In genomic region chr7:43482679-43483252, GRCh38 we compare ENCODE assay signal across 1 cellular context.
TF ChIP-seq lines count a peak whose summit lies in the region.

No MANE protein-coding gene starts in this region.

TF ChIP-seq in HepG2, 621 proteins besides CTCF, POLR2A, EP300 and RAD21 (continued from another document):
- TF ChIP-seq, protein P1, sequence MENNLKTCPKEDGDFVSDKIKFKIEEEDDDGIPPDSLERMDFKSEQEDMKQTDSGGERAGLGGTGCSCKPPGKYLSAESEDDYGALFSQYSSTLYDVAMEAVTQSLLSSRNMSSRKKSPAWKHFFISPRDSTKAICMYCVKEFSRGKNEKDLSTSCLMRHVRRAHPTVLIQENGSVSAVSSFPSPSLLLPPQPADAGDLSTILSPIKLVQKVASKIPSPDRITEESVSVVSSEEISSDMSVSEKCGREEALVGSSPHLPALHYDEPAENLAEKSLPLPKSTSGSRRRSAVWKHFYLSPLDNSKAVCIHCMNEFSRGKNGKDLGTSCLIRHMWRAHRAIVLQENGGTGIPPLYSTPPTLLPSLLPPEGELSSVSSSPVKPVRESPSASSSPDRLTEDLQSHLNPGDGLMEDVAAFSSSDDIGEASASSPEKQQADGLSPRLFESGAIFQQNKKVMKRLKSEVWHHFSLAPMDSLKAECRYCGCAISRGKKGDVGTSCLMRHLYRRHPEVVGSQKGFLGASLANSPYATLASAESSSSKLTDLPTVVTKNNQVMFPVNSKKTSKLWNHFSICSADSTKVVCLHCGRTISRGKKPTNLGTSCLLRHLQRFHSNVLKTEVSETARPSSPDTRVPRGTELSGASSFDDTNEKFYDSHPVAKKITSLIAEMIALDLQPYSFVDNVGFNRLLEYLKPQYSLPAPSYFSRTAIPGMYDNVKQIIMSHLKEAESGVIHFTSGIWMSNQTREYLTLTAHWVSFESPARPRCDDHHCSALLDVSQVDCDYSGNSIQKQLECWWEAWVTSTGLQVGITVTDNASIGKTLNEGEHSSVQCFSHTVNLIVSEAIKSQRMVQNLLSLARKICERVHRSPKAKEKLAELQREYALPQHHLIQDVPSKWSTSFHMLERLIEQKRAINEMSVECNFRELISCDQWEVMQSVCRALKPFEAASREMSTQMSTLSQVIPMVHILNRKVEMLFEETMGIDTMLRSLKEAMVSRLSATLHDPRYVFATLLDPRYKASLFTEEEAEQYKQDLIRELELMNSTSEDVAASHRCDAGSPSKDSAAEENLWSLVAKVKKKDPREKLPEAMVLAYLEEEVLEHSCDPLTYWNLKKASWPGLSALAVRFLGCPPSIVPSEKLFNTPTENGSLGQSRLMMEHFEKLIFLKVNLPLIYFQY (CRISPR knock-in tag; IDR thresholded peaks at IDR 0.05; ENCODE audit: borderline replicate concordance), result 0 out of 2 replicates have a peak, but pooled peaks have one; percentile 16
- TF ChIP-seq TEAD3 (CRISPR knock-in tag; optimal IDR thresholded peaks at IDR 0.05; ENCODE audit: borderline replicate concordance) (peak; percentile 30), PAXIP1 (CRISPR knock-in tag; conservative IDR thresholded peaks at IDR 0.05) (peak; percentile 57), ZNF644 (CRISPR knock-in tag; IDR thresholded peaks at IDR 0.05; ENCODE audit: low read depth) (0 out of 2 replicates have a peak, but pooled peaks have one; percentile 11), ZNF770 (CRISPR knock-in tag; IDR thresholded peaks at IDR 0.05) (peak; percentile 81), RCOR2 (CRISPR knock-in tag; IDR thresholded peaks at IDR 0.05) (0 out of 2 replicates have a peak, but pooled peaks have one; percentile 38), SMC3 (IDR thresholded peaks at IDR 0.05; ENCODE audit: low read length) (peak; percentile 9; the same call in 1 of the 2 replicates), ZNF430 (CRISPR knock-in tag; IDR thresholded peaks at IDR 0.05) (0 out of 2 replicates have a peak, but pooled peaks have one; percentile 27), ZBTB10 (CRISPR knock-in tag; IDR thresholded peaks at IDR 0.05; ENCODE audit: borderline replicate concordance) (no peak), HNF4G (IDR thresholded peaks at IDR 0.05; ENCODE audit: borderline replicate concordance, low read depth, low read length) (peak; percentile 74; the same call in 1 of the 2 replicates), HNF4G (CRISPR knock-in tag; IDR thresholded peaks at IDR 0.05; ENCODE audit: borderline replicate concordance, low read depth) (0 out of 2 replicates have a peak, but pooled peaks have one; percentile 23), NCOR1 (IDR thresholded peaks at IDR 0.05; ENCODE audit: borderline replicate concordance, low read length) (0 out of 2 replicates have a peak, but pooled peaks have one; percentile 48), NR2F6 (IDR thresholded peaks at IDR 0.05) (no peak), NR2F6 (CRISPR knock-in tag; IDR thresholded peaks at IDR 0.05) (peak; percentile 40; the same call in 1 of the 2 replicates), EZH2 (conservative IDR thresholded peaks at IDR 0.05; ENCODE audit: low read depth, low read length) (no peak), CEBPB (IDR thresholded peaks at IDR 0.05; ENCODE audit: borderline replicate concordance, low read depth, low read length) (peak; percentile 68; the same call in 1 of the 2 replicates), GFI1 (CRISPR knock-in tag; IDR thresholded peaks at IDR 0.05; ENCODE audit: borderline replicate concordance) (peak; percentile 46; the same call in 1 of the 2 replicates), YEATS2 (CRISPR knock-in tag; IDR thresholded peaks at IDR 0.05; ENCODE audit: borderline replicate concordance) (no peak), CEBPG (CRISPR knock-in tag; IDR thresholded peaks at IDR 0.05) (peak; percentile 81), ZNF460 (CRISPR knock-in tag; IDR thresholded peaks at IDR 0.05; ENCODE audit: borderline replicate concordance) (peak; percentile 82), RARG (CRISPR knock-in tag; IDR thresholded peaks at IDR 0.05; ENCODE audit: low read depth) (no peak), ZNF441 (CRISPR knock-in tag; IDR thresholded peaks at IDR 0.05; ENCODE audit: borderline replicate concordance) (peak; percentile 63; the same call in 1 of the 2 replicates), HNF4A (CRISPR knock-in tag; IDR thresholded peaks at IDR 0.05) (peak; percentile 88), ZNF331 (CRISPR knock-in tag; IDR thresholded peaks at IDR 0.05) (peak; percentile 78), KDM1A (CRISPR knock-in tag; IDR thresholded peaks at IDR 0.05) (peak; percentile 35; the same call in 1 of the 2 replicates), ZNF501 (CRISPR knock-in tag; IDR thresholded peaks at IDR 0.05) (no peak), TEF (CRISPR knock-in tag; IDR thresholded peaks at IDR 0.05) (no peak), SAP130 (CRISPR knock-in tag; IDR thresholded peaks at IDR 0.05; ENCODE audit: low read depth) (0 out of 2 replicates have a peak, but pooled peaks have one; percentile 24), HMG20A (CRISPR knock-in tag; IDR thresholded peaks at IDR 0.05; ENCODE audit: borderline replicate concordance) (peak; percentile 37), ZMYM3 (CRISPR knock-in tag; IDR thresholded peaks at IDR 0.05) (peak; percentile 65), ZMYM2 (CRISPR knock-in tag; IDR thresholded peaks at IDR 0.05) (peak; percentile 85; the same call in 1 of the 2 replicates), SIX4 (CRISPR knock-in tag; IDR thresholded peaks at IDR 0.05) (no peak), SNAI1 (CRISPR knock-in tag; IDR thresholded peaks at IDR 0.05; ENCODE audit: borderline replicate concordance) (no peak), LCORL (IDR thresholded peaks at IDR 0.05) (no peak), LCORL (CRISPR knock-in tag; IDR thresholded peaks at IDR 0.05) (0 out of 2 replicates have a peak, but pooled peaks have one; percentile 24), GATAD2A (CRISPR knock-in tag; IDR thresholded peaks at IDR 0.05) (0 out of 2 replicates have a peak, but pooled peaks have one; percentile 38)
- TF ChIP-seq, protein P2, sequence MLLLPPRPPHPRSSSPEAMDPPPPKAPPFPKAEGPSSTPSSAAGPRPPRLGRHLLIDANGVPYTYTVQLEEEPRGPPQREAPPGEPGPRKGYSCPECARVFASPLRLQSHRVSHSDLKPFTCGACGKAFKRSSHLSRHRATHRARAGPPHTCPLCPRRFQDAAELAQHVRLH (CRISPR knock-in tag; IDR thresholded peaks at IDR 0.05; ENCODE audit: borderline replicate concordance, low read depth), result 0 out of 2 replicates have a peak, but pooled peaks have one; percentile 16
- TF ChIP-seq, protein P3, sequence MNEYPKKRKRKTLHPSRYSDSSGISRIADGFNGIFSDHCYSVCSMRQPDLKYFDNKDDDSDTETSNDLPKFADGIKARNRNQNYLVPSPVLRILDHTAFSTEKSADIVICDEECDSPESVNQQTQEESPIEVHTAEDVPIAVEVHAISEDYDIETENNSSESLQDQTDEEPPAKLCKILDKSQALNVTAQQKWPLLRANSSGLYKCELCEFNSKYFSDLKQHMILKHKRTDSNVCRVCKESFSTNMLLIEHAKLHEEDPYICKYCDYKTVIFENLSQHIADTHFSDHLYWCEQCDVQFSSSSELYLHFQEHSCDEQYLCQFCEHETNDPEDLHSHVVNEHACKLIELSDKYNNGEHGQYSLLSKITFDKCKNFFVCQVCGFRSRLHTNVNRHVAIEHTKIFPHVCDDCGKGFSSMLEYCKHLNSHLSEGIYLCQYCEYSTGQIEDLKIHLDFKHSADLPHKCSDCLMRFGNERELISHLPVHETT (CRISPR knock-in tag; conservative IDR thresholded peaks at IDR 0.05), result no peak
- TF ChIP-seq, protein P4, sequence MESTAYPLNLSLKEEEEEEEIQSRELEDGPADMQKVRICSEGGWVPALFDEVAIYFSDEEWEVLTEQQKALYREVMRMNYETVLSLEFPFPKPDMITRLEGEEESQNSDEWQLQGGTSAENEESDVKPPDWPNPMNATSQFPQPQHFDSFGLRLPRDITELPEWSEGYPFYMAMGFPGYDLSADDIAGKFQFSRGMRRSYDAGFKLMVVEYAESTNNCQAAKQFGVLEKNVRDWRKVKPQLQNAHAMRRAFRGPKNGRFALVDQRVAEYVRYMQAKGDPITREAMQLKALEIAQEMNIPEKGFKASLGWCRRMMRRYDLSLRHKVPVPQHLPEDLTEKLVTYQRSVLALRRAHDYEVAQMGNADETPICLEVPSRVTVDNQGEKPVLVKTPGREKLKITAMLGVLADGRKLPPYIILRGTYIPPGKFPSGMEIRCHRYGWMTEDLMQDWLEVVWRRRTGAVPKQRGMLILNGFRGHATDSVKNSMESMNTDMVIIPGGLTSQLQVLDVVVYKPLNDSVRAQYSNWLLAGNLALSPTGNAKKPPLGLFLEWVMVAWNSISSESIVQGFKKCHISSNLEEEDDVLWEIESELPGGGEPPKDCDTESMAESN (CRISPR knock-in tag; conservative IDR thresholded peaks at IDR 0.05), result 0 out of 2 replicates have a peak, but pooled peaks have one; percentile 15
- TF ChIP-seq, protein P5, sequence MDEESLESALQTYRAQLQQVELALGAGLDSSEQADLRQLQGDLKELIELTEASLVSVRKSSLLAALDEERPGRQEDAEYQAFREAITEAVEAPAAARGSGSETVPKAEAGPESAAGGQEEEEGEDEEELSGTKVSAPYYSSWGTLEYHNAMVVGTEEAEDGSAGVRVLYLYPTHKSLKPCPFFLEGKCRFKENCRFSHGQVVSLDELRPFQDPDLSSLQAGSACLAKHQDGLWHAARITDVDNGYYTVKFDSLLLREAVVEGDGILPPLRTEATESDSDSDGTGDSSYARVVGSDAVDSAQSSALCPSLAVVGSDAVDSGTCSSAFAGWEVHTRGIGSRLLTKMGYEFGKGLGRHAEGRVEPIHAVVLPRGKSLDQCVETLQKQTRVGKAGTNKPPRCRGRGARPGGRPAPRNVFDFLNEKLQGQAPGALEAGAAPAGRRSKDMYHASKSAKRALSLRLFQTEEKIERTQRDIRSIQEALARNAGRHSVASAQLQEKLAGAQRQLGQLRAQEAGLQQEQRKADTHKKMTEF (CRISPR knock-in tag; IDR thresholded peaks at IDR 0.05), result peak; percentile 31; the same call in 1 of the 2 replicates
